Comparison of ENCODE assay signal across 21 cellular contexts in genomic region chr15:95171551-95171950, GRCh38.
DNase-seq lines count a peak whose midpoint lies in the region; ATAC-seq, FAIRE-seq and TF ChIP-seq lines count a peak whose summit lies in the region.
"Had no signal": no experiment of that assay in that cellular context is flagged by ENCODE, and none has a peak within 500 bp of the region (broad histone marks: within the 10 kb centered on the region; RNA-seq: fewer than 3 reads in every experiment).

No MANE protein-coding gene starts in this region.

- H2AK5ac ChIP-seq in trophoblast cell (ENCODE audit: low read length), result no peak overlapping the region

- TF ChIP-seq POLR2A in K562 (conservative IDR thresholded peaks at IDR 0.05), result no peak
- TF ChIP-seq POLR2A in uterus (IDR thresholded peaks at IDR 0.05), result no peak

- peak overlapping the region; percentile 88 for H3K27ac ChIP-seq in K562 (ENCODE audit: extremely low read depth, low read depth, low read length)
- H3K27ac ChIP-seq in trophoblast cell (ENCODE audit: low read depth, low read length), result no peak overlapping the region
- peak overlapping the region; percentile 77 to 81 for H3K27ac ChIP-seq in uterus
- H3K27ac ChIP-seq: 22Rv1, A549, C4-2B, GM23248 had no signal

- H4K8ac ChIP-seq in trophoblast cell (ENCODE audit: low read depth, low read length), result no peak overlapping the region

- TF ChIP-seq RAD21 in K562 (CRISPR knock-in tag; conservative IDR thresholded peaks at IDR 0.05 in 1 of 2, IDR thresholded peaks at IDR 0.05 in 1 of 2), result no peak

- in situ Hi-C loops in Caki2 (cut with HindIII; ENCODE audit: low pct_unique_long_range_greater_than_20kb, low sequenced_read_pairs) (no loop called here), K562 (cut with MboI) (no loop called here)

- no peak overlapping the region for H2BK12ac ChIP-seq in trophoblast cell (ENCODE audit: low read length)

- H3K14ac ChIP-seq in trophoblast cell (ENCODE audit: low read length), result no peak overlapping the region

- no peak overlapping the region for H4K91ac ChIP-seq in trophoblast cell (ENCODE audit: low read depth, low read length)

- DNase-seq in Caki2 (ENCODE audit: low read depth), result peak; percentile 21
- DNase-seq in K562 (ENCODE audit: extremely low read depth in 1 of 4, low spot score in 3 of 4), result no peak
- DNase-seq in trophoblast cell, result peak; percentile 88 to 98
- DNase-seq in uterus, result no peak
- no peak for DNase-seq in foreskin melanocyte
- no peak for DNase-seq in mesenteric fat pad (ENCODE audit: low spot score)
- DNase-seq: AML-193; Caco-2; CD4-positive, alpha-beta T cell; DMS153; DMS79; GDM1; GM23248 had no signal

- H3K9ac ChIP-seq in K562 (ENCODE audit: insufficient read depth in 1 of 2, low read depth in 2 of 2, low read length in 2 of 2) (peak overlapping the region in 1 of 2 experiments; percentile 59; a peak in 1 of 4 replicates), trophoblast cell (ENCODE audit: low read length) (no peak overlapping the region)
- H3K9ac ChIP-seq: GM23248 had no signal

- 64% methylated on average over 3 of the region's 3 CpGs for WGBS in K562 (ENCODE audit: insufficient coverage, low coverage, missing lambda C conversion rate)
- WGBS in trophoblast cell (ENCODE audit: extremely low coverage, insufficient coverage, insufficient read length), result no CpG with 5 or more reads among the region's 3 CpGs

- TF ChIP-seq CTCF in K562 (IDR thresholded peaks at IDR 0.05 in 2 of 3, conservative IDR thresholded peaks at IDR 0.05 in 1 of 3; ENCODE audit: insufficient read depth in 2 of 3, low read depth in 1 of 3, low read length in 3 of 3) (no peak), uterus (IDR thresholded peaks at IDR 0.05) (no peak)

- 0 out of 3 replicates have a peak, but pooled peaks cover 3% of the 10 kb centered on the region for H3K36me3 ChIP-seq in K562 (ENCODE audit: control insufficient read depth, insufficient read depth, low read length)
- no peaks in the 10 kb centered on the region for H3K36me3 ChIP-seq in trophoblast cell (ENCODE audit: control insufficient read depth in 1 of 2, insufficient read depth in 2 of 2, low read length in 2 of 2)
- H3K36me3 ChIP-seq in uterus, result no peaks in the 10 kb centered on the region
- H3K36me3 ChIP-seq: HAP-1 had no signal

- no peaks in the 10 kb centered on the region for H3K9me3 ChIP-seq in K562 (replicated peaks; ENCODE audit: control insufficient read depth, insufficient read depth, low read depth, low read length)
- H3K9me3 ChIP-seq in trophoblast cell (ENCODE audit: insufficient read depth, low read depth, low read length), result no peaks in the 10 kb centered on the region
- no peaks in the 10 kb centered on the region for H3K9me3 ChIP-seq in uterus
- H3K9me3 ChIP-seq: A549, Caco-2, HAP-1 had no signal

- H3K4me1 ChIP-seq in K562 (replicated peaks in 1 of 2; ENCODE audit: control insufficient read depth in 2 of 2, insufficient read depth in 2 of 2, low read length in 2 of 2) (peaks cover 19 to 42% of the 10 kb centered on the region in 2 experiments), trophoblast cell (ENCODE audit: control insufficient read depth in 1 of 2, insufficient read depth in 2 of 2, low read length in 2 of 2) (no peaks in the 10 kb centered on the region), uterus (no peaks in the 10 kb centered on the region)
- H3K4me1 ChIP-seq: A549, Caco-2, HAP-1 had no signal

- H2BK5ac ChIP-seq in trophoblast cell (ENCODE audit: low read depth, low read length, poor library complexity), result no peak overlapping the region

- no peak overlapping the region for H2BK120ac ChIP-seq in trophoblast cell (ENCODE audit: insufficient read depth, low read length, poor library complexity)

- H3K27me3 ChIP-seq in K562 (ENCODE audit: control insufficient read depth in 2 of 2, insufficient read depth in 2 of 2, low read length in 2 of 2) (no peaks in the 10 kb centered on the region), trophoblast cell (ENCODE audit: insufficient read depth, low read length) (no peaks in the 10 kb centered on the region), uterus (no peaks in the 10 kb centered on the region)

- ATAC-seq in K562 (no peak), HG02623 (IDR thresholded peaks at IDR 0.05; ENCODE audit: unreplicated experiment) (no peak)
- ATAC-seq: A549 had no signal

- no peaks in the 10 kb centered on the region for H4K20me1 ChIP-seq in K562 (replicated peaks; ENCODE audit: control insufficient read depth, insufficient read depth, low read length)

- no peaks in the 10 kb centered on the region for H3K79me1 ChIP-seq in trophoblast cell (ENCODE audit: low read length)

- no peaks in the 10 kb centered on the region for H3K79me2 ChIP-seq in K562 (ENCODE audit: control insufficient read depth, insufficient read depth, low read length)
- H3K79me2 ChIP-seq in trophoblast cell (ENCODE audit: control insufficient read depth, insufficient read depth, low read length, poor library complexity), result no peaks in the 10 kb centered on the region

- H3K23ac ChIP-seq in trophoblast cell (ENCODE audit: low read length), result no peak overlapping the region

- no TSS peak for BruUV-seq in K562 (replicated peaks; lab: Mats Ljungman, UMichigan)

- H3K4me2 ChIP-seq in K562 (ENCODE audit: insufficient read depth, low read length) (no peak overlapping the region), trophoblast cell (ENCODE audit: low read length) (no peak overlapping the region)
- H3K4me2 ChIP-seq: A549 had no signal

- no peak overlapping the region for H3K4ac ChIP-seq in trophoblast cell (ENCODE audit: low read depth, low read length)

- intact Hi-C loops in K562 (cut with micrococcal nuclease) (loop anchor here (5.0 to 10.0 kb wide), 4 partner anchors 86 to 499 kb away; no protein-coding TSS in a partner anchor), uterus (cut with DNase I; ENCODE audit: low total_unique reads) (no loop called here)

- H4K12ac ChIP-seq in trophoblast cell (ENCODE audit: low read depth, low read length), result no peak overlapping the region

- no peak for FAIRE-seq in K562 (lab: Jason Lieb, UNC)
- FAIRE-seq: A549, GM12892, GM18507, HTR-8/SVneo had no signal

- H3K18ac ChIP-seq in trophoblast cell (ENCODE audit: low read length), result no peak overlapping the region

- H2AFZ ChIP-seq in K562 (ENCODE audit: low read depth, low read length), result no peak overlapping the region
- H2AFZ ChIP-seq in trophoblast cell (ENCODE audit: insufficient read depth, low read length, poor library complexity), result no peak overlapping the region
- H2AFZ ChIP-seq: GM23248 had no signal

- no peak for TF ChIP-seq EP300 in K562 (IDR thresholded peaks at IDR 0.05; ENCODE audit: low read length)

- H3K4me3 ChIP-seq in K562 (no peak overlapping the region), trophoblast cell (ENCODE audit: low read depth, low read length) (no peak overlapping the region), uterus (no peak overlapping the region)
- H3K4me3 ChIP-seq: A549, GM23248, HAP-1 had no signal

- CTCF ChIA-PET in K562 (lab: Yijun Ruan, JAX; ENCODE audit: low intra/inter-chr PET ratio), result no interaction called here

- no peaks in the 10 kb centered on the region for H3K9me1 ChIP-seq in K562 (ENCODE audit: control insufficient read depth, insufficient read depth, low read length)

- POLR2A ChIA-PET in K562 (lab: Yijun Ruan, JAX), result interaction anchor here (1.2 kb wide), 1 partner anchor 30 kb away, joined by 3 read pairs; no protein-coding TSS in a partner anchor

TF ChIP-seq in K562, 482 proteins besides CTCF, POLR2A, EP300 and RAD21 (continues in another document):
- TF ChIP-seq ZFP30 (CRISPR knock-in tag; IDR thresholded peaks at IDR 0.05; ENCODE audit: borderline replicate concordance) (no peak), TARDBP (IDR thresholded peaks at IDR 0.05) (no peak), ZKSCAN1 (IDR thresholded peaks at IDR 0.05; ENCODE audit: low read depth, low read length) (no peak), NCOA1 (IDR thresholded peaks at IDR 0.05; ENCODE audit: low read depth) (no peak), ARHGAP35 (IDR thresholded peaks at IDR 0.05; ENCODE audit: partially characterized antibody) (no peak), IRF9 (tag; IDR thresholded peaks at IDR 0.05) (no peak), ZBTB11 (CRISPR knock-in tag; IDR thresholded peaks at IDR 0.05) (no peak), HOXB6 (CRISPR knock-in tag; IDR thresholded peaks at IDR 0.05; ENCODE audit: borderline replicate concordance) (no peak), RNF2 (IDR thresholded peaks at IDR 0.05) (no peak)

Comparison
In these comparisons a context has a peak if more than half of its experiments do, and no peak if none do; other contexts are left out.
1. DNase-seq: peak in Caki2 (single experiment) and trophoblast cell (2 of 2); none in K562 (0 of 4), uterus (0 of 2), foreskin melanocyte (single experiment) and mesenteric fat pad (single experiment).